ENCODE assay signal across 8 cellular contexts in genomic region chr15:40569139-40569953, GRCh38. TPM values are rescaled to one million over a fixed set of nuclear protein-coding genes. Genes with fewer than 3 reads are reported as not detected.
A peak's percentile ranks its signal among the peaks of the same experiment; 100 is the strongest.
DNase-seq lines count a peak whose midpoint lies in the region; ATAC-seq, FAIRE-seq and TF ChIP-seq lines count a peak whose summit lies in the region.

Gene RPUSD2, plus strand, starts transcription at chr15:40569299. Its CDS starts 39 bp downstream, at chr15:40569338.

- ATAC-seq in GM18520 (IDR thresholded peaks at IDR 0.05; ENCODE audit: unreplicated experiment) (peak; percentile 27), HG03159 (IDR thresholded peaks at IDR 0.05; ENCODE audit: unreplicated experiment) (peak; percentile 48)
- peak; percentile 62 for ATAC-seq in central memory CD8-positive, alpha-beta T cell (replicated peaks; ENCODE audit: extremely low read depth, poor library complexity, severe bottlenecking)

- TF ChIP-seq CTCF in 22Rv1 (IDR thresholded peaks at IDR 0.05) (no peak), keratinocyte (optimal IDR thresholded peaks at IDR 0.05 in 1 of 3, IDR thresholded peaks at IDR 0.05 in 1 of 3, conservative IDR thresholded peaks at IDR 0.05 in 1 of 3; ENCODE audit: extremely low read depth in 1 of 3, insufficient read depth in 2 of 3, low read length in 3 of 3) (no peak)

- no peaks in the 10 kb centered on the region for H4K20me1 ChIP-seq in keratinocyte (ENCODE audit: control insufficient read depth, extremely low read depth, insufficient read depth, low read length)

- no peaks in the 10 kb centered on the region for H3K27me3 Mint-ChIP-seq in central memory CD8-positive, alpha-beta T cell

- peak within 1 kb of the TSS; percentile 96 for H3K27ac Mint-ChIP-seq in central memory CD8-positive, alpha-beta T cell (ENCODE audit: low read depth)

- peaks cover 36% of the 10 kb centered on the region for H3K36me3 Mint-ChIP-seq in central memory CD8-positive, alpha-beta T cell (ENCODE audit: insufficient read depth)

- H3K4me1 ChIP-seq in keratinocyte (ENCODE audit: control insufficient read depth, extremely low read depth, insufficient read depth, low read length) = peaks cover 15% of the 10 kb centered on the region

- peak; percentile 5 for FAIRE-seq in keratinocyte (lab: Jason Lieb, UNC)

- H3K9me3 Mint-ChIP-seq in central memory CD8-positive, alpha-beta T cell = no peaks in the 10 kb centered on the region

- no peaks in the 10 kb centered on the region for H3K27me3 ChIP-seq in keratinocyte (ENCODE audit: control insufficient read depth, extremely low read depth, insufficient read depth, low read length)

- H2AFZ ChIP-seq in keratinocyte (ENCODE audit: control insufficient read depth, low read length) = peak within 1 kb of the TSS; percentile 99

- peak within 1 kb of the TSS; percentile 95 for H3K4me3 Mint-ChIP-seq in central memory CD8-positive, alpha-beta T cell

- H3K9ac ChIP-seq in keratinocyte (ENCODE audit: control insufficient read depth, extremely low read depth, insufficient read depth, low read length) = peak within 1 kb of the TSS; percentile 90

- H3K79me2 ChIP-seq in keratinocyte (ENCODE audit: control insufficient read depth, insufficient read depth, low read length) = peaks cover 26% of the 10 kb centered on the region

- dilution Hi-C loops in keratinocyte (cut with MboI; ENCODE audit: extremely low pct_ligation_motif_present, low sequenced_read_pairs) = no loop called here

- no peaks in the 10 kb centered on the region for H3K9me1 ChIP-seq in keratinocyte (ENCODE audit: control insufficient read depth, extremely low read depth, insufficient read depth, low read length)

- peak within 1 kb of the TSS; percentile 82 to 94 (median 91) for H3K4me3 ChIP-seq in keratinocyte (ENCODE audit: control insufficient read depth in 2 of 3, extremely low read depth in 1 of 3, insufficient read depth in 2 of 3, low read depth in 1 of 3, low read length in 3 of 3)

- no peaks in the 10 kb centered on the region for H3K9me3 ChIP-seq in keratinocyte (ENCODE audit: control insufficient read depth, low read depth, low read length)

- H3K36me3 ChIP-seq in keratinocyte (ENCODE audit: control insufficient read depth in 2 of 2, extremely low read depth in 1 of 2, insufficient read depth in 2 of 2, low read length in 2 of 2) = peaks cover 16 to 18% of the 10 kb centered on the region in 2 experiments

- peaks cover 35% of the 10 kb centered on the region for H3K4me1 Mint-ChIP-seq in central memory CD8-positive, alpha-beta T cell

- H3K27ac ChIP-seq in 22Rv1 = peak within 1 kb of the TSS; percentile 60
- H3K27ac ChIP-seq in keratinocyte (ENCODE audit: control insufficient read depth, insufficient read depth, low read length) = peak within 1 kb of the TSS; percentile 82

- DNase-seq in NCI-H460 (ENCODE audit: extremely low read depth, low read depth) (peak; percentile 89), keratinocyte (ENCODE audit: low read depth, low spot score) (peak; percentile 55)
- peak; percentile 93 for DNase-seq in activated CD4-positive, CD25-positive, alpha-beta regulatory T cell treated with anti-CD3 and anti-CD28 coated beads, Interleukin-2, amount 50 U/mL, for 16 hours (ENCODE audit: low read depth, low spot score)
- DNase-seq in central memory CD8-positive, alpha-beta T cell (ENCODE audit: low spot score in 2 of 2) = peak; percentile 82 to 88
- DNase-seq in stimulated activated CD4-positive, alpha-beta T cell treated with anti-CD3 and anti-CD28 coated beads, Interleukin-12 subunit alpha, Interleukin-12 subunit beta, amount 100 ng/mL, for 4 hours = peak; percentile 90

- peak within 1 kb of the TSS; percentile 86 for H3K4me2 ChIP-seq in keratinocyte (ENCODE audit: control insufficient read depth, extremely low read depth, insufficient read depth, low read depth, low read length)

RNA-seq across cellular contexts. Expression of gene RPUSD2, which starts in this region (rescaled TPM):
- total RNA-seq in NCI-H460 (2014; rRNA removed; shearing (Covaris generic)) = 13.3 and 13.5 TPM in 2 replicates
- polyA plus RNA-seq in NCI-H460 (2014; cell fraction: nucleus; rRNA removed) = 14.3 and 16.9 TPM in 2 replicates
- polyA plus RNA-seq in keratinocyte = 8.0 to 10.1 TPM (median 8.6 TPM) in 3 replicates
- polyA plus RNA-seq in keratinocyte (2011; ENCODE audit: low read depth) = 4.1 TPM
- polyA plus RNA-seq in keratinocyte (2011; cell fraction: cytosol; rRNA removed) = 3.7 and 5.6 TPM in 2 replicates
- 8.8 and 9.1 TPM in 2 replicates for polyA plus RNA-seq in keratinocyte (2011; cell fraction: nucleus; rRNA removed)
- 7.0 and 9.0 TPM in 2 replicates for polyA plus RNA-seq in keratinocyte (2012; ENCODE audit: low replicate concordance)
- polyA minus RNA-seq in keratinocyte = 7.3 to 13.7 TPM (median 13.4 TPM) in 3 replicates
- 13.6 TPM for polyA minus RNA-seq in keratinocyte (2011; cell fraction: cytosol; rRNA and poly(A)+ RNA removed)
- 7.8 and 8.3 TPM in 2 replicates for polyA minus RNA-seq in keratinocyte (2011; cell fraction: nucleus; rRNA and poly(A)+ RNA removed)

Comparison
In these comparisons a context has a peak if more than half of its experiments do, and no peak if none do; other contexts are left out.
1. Peak in every context shown above with its lines: DNase-seq, ATAC-seq, H3K4me3 ChIP-seq and H3K27ac ChIP-seq.